ENCODE assay signal across 1 cellular context in genomic region chr17:59892251-59892848, GRCh38.
TF ChIP-seq lines count a peak whose summit lies in the region.

No MANE protein-coding gene starts in this region.

TF ChIP-seq in GM12878, 131 proteins besides CTCF, POLR2A, EP300 and RAD21 (continues in another document):
- TF ChIP-seq MLLT1 (IDR thresholded peaks at IDR 0.05) (peak; percentile 50), NBN (IDR thresholded peaks at IDR 0.05) (0 out of 2 replicates have a peak, but pooled peaks have one; percentile 20), MAX (IDR thresholded peaks at IDR 0.05; ENCODE audit: low read depth, low read length) (no peak), SREBF2 (IDR thresholded peaks at IDR 0.05; ENCODE audit: low read length) (no peak), PKNOX1 (IDR thresholded peaks at IDR 0.05) (no peak), IKZF2 (IDR thresholded peaks at IDR 0.05) (no peak), ZNF24 (IDR thresholded peaks at IDR 0.05) (no peak), HSF1 (IDR thresholded peaks at IDR 0.05; ENCODE audit: low read depth, low read length) (no peak), TCF3 (IDR thresholded peaks at IDR 0.05; ENCODE audit: borderline replicate concordance, insufficient read depth, low read depth, low read length) (no peak), ZNF687 (IDR thresholded peaks at IDR 0.05) (no peak), POLR2AphosphoS2 (IDR thresholded peaks at IDR 0.05; ENCODE audit: low read depth, low read length) (no peak; the same call in 1 of the 2 replicates), ATF7 (IDR thresholded peaks at IDR 0.05; ENCODE audit: low read depth) (no peak), ETV6 (conservative IDR thresholded peaks at IDR 0.05 in 1 of 2, IDR thresholded peaks at IDR 0.05 in 1 of 2; ENCODE audit: borderline replicate concordance in 1 of 2, low read depth in 1 of 2) (no peak; a peak in 1 of 4 replicates), MYB (IDR thresholded peaks at IDR 0.05; ENCODE audit: borderline replicate concordance, low read depth, low read length) (no peak), STAT3 (IDR thresholded peaks at IDR 0.05; ENCODE audit: low read depth, low read length) (no peak), SRF (IDR thresholded peaks at IDR 0.05; ENCODE audit: low read depth in 2 of 2, low read length in 2 of 2) (no peak), SMAD1 (IDR thresholded peaks at IDR 0.05; ENCODE audit: low read depth, partially characterized antibody) (no peak), SREBF1 (IDR thresholded peaks at IDR 0.05; ENCODE audit: low read length) (no peak), ZBTB4 (CRISPR knock-in tag; IDR thresholded peaks at IDR 0.05) (no peak), BRCA1 (IDR thresholded peaks at IDR 0.05; ENCODE audit: low read depth, low read length) (no peak), BACH1 (IDR thresholded peaks at IDR 0.05; ENCODE audit: borderline replicate concordance) (no peak), SUZ12 (IDR thresholded peaks at IDR 0.05; ENCODE audit: unreplicated experiment) (no peak), YY1 (IDR thresholded peaks at IDR 0.05; ENCODE audit: low read depth, low read length) (no peak), ESRRA (IDR thresholded peaks at IDR 0.05; ENCODE audit: low read length) (no peak), ZSCAN29 (IDR thresholded peaks at IDR 0.05) (peak; percentile 71; the same call in 1 of the 2 replicates), USF1 (IDR thresholded peaks at IDR 0.05; ENCODE audit: borderline replicate concordance, extremely low read length, insufficient read depth, low read depth, low read length) (no peak), SKIL (IDR thresholded peaks at IDR 0.05; ENCODE audit: low read depth, poor library complexity, severe bottlenecking) (peak; percentile 36), KAT2A (conservative IDR thresholded peaks at IDR 0.05; ENCODE audit: control insufficient read depth, low read depth, low read length) (no peak), FOXM1 (IDR thresholded peaks at IDR 0.05; ENCODE audit: low read depth, low read length) (no peak), CEBPZ (IDR thresholded peaks at IDR 0.05; ENCODE audit: low read depth, low read length) (no peak), BCL11A (IDR thresholded peaks at IDR 0.05; ENCODE audit: low read depth, low read length) (no peak), CREB1 (IDR thresholded peaks at IDR 0.05; ENCODE audit: low read depth) (no peak), NR2C2 (IDR thresholded peaks at IDR 0.05; ENCODE audit: borderline replicate concordance, control insufficient read depth, insufficient read length, low read depth) (no peak), NKRF (conservative IDR thresholded peaks at IDR 0.05) (peak; percentile 81), POU2F2 (IDR thresholded peaks at IDR 0.05; ENCODE audit: borderline replicate concordance, low read depth, low read length) (no peak), DPF2 (IDR thresholded peaks at IDR 0.05) (no peak), RELA (IDR thresholded peaks at IDR 0.05; ENCODE audit: borderline replicate concordance, partially characterized antibody) (no peak)
